27 cellular contexts compared by ENCODE assay signal in genomic region chr12:23662966-23663365, GRCh38.
"Had no signal": no experiment of that assay in that cellular context is flagged by ENCODE, and none has a peak within 500 bp of the region (broad histone marks: within the 10 kb centered on the region; RNA-seq: fewer than 3 reads in every experiment).

No MANE protein-coding gene starts in this region.

- H3K27ac ChIP-seq: adrenal gland, ascending aorta, colonic mucosa, dorsolateral prefrontal cortex, gastrocnemius medialis, heart left ventricle, pancreas, uterus had no signal

- ATAC-seq: activated CD4-positive, alpha-beta T cell treated with anti-CD3 and anti-CD28 coated beads for 36 hours; activated T-cell treated with anti-CD3 and anti-CD28 coated beads, Interleukin-2, amount 50 U/mL, for 4 hours; effector memory CD8-positive, alpha-beta T cell; esophagus mucosa; gastrocnemius medialis; heart left ventricle; mucosa of descending colon; pancreas; sciatic nerve; stimulated activated naive B cell treated with anti-CD40 and anti-IgM and Interleukin-4, amounts not matched to agents 10 μg/mL and 1 μg/mL and 100 μg/mL, for 72 hours had no signal

- H3K4me1 ChIP-seq: adrenal gland, ascending aorta, colonic mucosa, gastrocnemius medialis, heart left ventricle, pancreas, uterus had no signal

- H3K27me3 ChIP-seq: adrenal gland, ascending aorta, colonic mucosa, dorsolateral prefrontal cortex, gastrocnemius medialis, heart left ventricle, pancreas, uterus had no signal

- DNase-seq: activated B cell treated with CpG ODN at 0.5 μM for 24 hours; activated CD4-positive, alpha-beta T cell treated with anti-CD3 and anti-CD28 coated beads for 36 hours; activated CD4-positive, alpha-beta T cell treated with anti-CD3 and anti-CD28 coated beads, Interleukin-2, amount 50 U/mL, for 4 hours; activated CD8-positive, alpha-beta memory T cell treated with anti-CD3 and anti-CD28 coated beads for 24 hours; activated CD8-positive, alpha-beta memory T cell treated with anti-CD3 and anti-CD28 coated beads, Interleukin-2, amount 50 U/mL, for 4 hours; activated naive CD4-positive, alpha-beta T cell; activated T-cell treated with anti-CD3 and anti-CD28 coated beads, Interleukin-2, amount 50 U/mL, for 4 hours; central memory CD4-positive, alpha-beta T cell; colonic mucosa; dorsolateral prefrontal cortex; effector memory CD8-positive, alpha-beta T cell; gastrocnemius medialis; heart left ventricle; mucosa of descending colon; nephron progenitor cell; small intestine; stimulated activated CD4-positive, alpha-beta T cell treated with anti-CD3 and anti-CD28 coated beads, Interleukin-15, amount 100 ng/mL, for 24 hours; stimulated activated CD4-positive, alpha-beta T cell treated with anti-CD3 and anti-CD28 coated beads, Interleukin-2, amount 100 ng/mL, for 48 hours; stimulated activated CD8-positive, alpha-beta memory T cell treated with anti-CD3 and anti-CD28 coated beads, Interleukin-4, amount 100 ng/mL, for 48 hours; stimulated activated naive B cell treated with anti-CD40 and anti-IgM and Interleukin-4, amounts not matched to agents 10 μg/mL and 1 μg/mL and 100 μg/mL, for 72 hours; trophoblast cell; uterus had no signal

- H3K36me3 ChIP-seq: adrenal gland, ascending aorta, colonic mucosa, gastrocnemius medialis, heart left ventricle, pancreas, uterus had no signal

- H3K4me3 ChIP-seq: adrenal gland, ascending aorta, colonic mucosa, dorsolateral prefrontal cortex, gastrocnemius medialis, heart left ventricle, mucosa of descending colon, pancreas, uterus had no signal

- H3K9me3 ChIP-seq: adrenal gland, ascending aorta, colonic mucosa, gastrocnemius medialis, heart left ventricle, mucosa of descending colon, pancreas, uterus had no signal
